Comparison of ENCODE assay signal across 8 cellular contexts in genomic region chr3:38164136-38164965, GRCh38. TPM values are rescaled to one million over a fixed set of nuclear protein-coding genes. Genes with fewer than 3 reads are reported as not detected.
DNase-seq lines count a peak whose midpoint lies in the region; ATAC-seq and TF ChIP-seq lines count a peak whose summit lies in the region.

No MANE protein-coding gene starts in this region.

- H3K4me3 ChIP-seq in fibroblast of lung (replicated peaks in 1 of 4; ENCODE audit: control extremely low read depth in 1 of 4, insufficient read depth in 1 of 4, low read depth in 3 of 4, low read length in 4 of 4) (peak overlapping the region; percentile 85 to 94 (median 88)), retinal pigment epithelial cell (ENCODE audit: low read length) (peak overlapping the region; percentile 86)

- H3K79me2 ChIP-seq in fibroblast of lung (ENCODE audit: control insufficient read depth, insufficient read depth, low read length) = peaks cover 38% of the 10 kb centered on the region

- no peak for DNase-seq in activated CD4-positive, alpha-beta T cell treated with anti-CD3 and anti-CD28 coated beads, Interleukin-2, amount 10 ng/mL, durations not matched to agents 7 days and 5 days
- no peak for DNase-seq in activated CD4-positive, alpha-beta T cell treated with anti-CD3 and anti-CD28 coated beads, Interleukin-2, amount 50 U/mL, for 48 hours
- DNase-seq in RWPE1 (ENCODE audit: low spot score) (no peak), fibroblast of lung (ENCODE audit: low read depth in 2 of 2) (no peak), retinal pigment epithelial cell (ENCODE audit: low read depth) (no peak), NOMO-1 treated with DMSO at 0.1 percent for 48 hours (lab: John Stamatoyannopoulos, UW; ENCODE audit: unreplicated experiment) (no peak)

- peak overlapping the region; percentile 95 for H3K4me3 Mint-ChIP-seq in activated CD4-positive, alpha-beta T cell treated with anti-CD3 and anti-CD28 coated beads, Interleukin-2, amount 10 ng/mL, durations not matched to agents 7 days and 5 days

- H3K27ac Mint-ChIP-seq in activated CD4-positive, alpha-beta T cell treated with anti-CD3 and anti-CD28 coated beads, Interleukin-2, amount 10 ng/mL, durations not matched to agents 7 days and 5 days = peak overlapping the region; percentile 100

- POLR2A ChIA-PET in activated CD4-positive, alpha-beta T cell treated with anti-CD3 and anti-CD28 coated beads, Interleukin-2, amount 10 ng/mL, durations not matched to agents 7 days and 5 days (lab: Charles Lee) = interaction anchor here (0.7 to 2.4 kb wide), 6 partner anchors 15 to 470 kb away, joined by 3 to 17 read pairs (median 3); partner anchors contain the start of genes ACAA1 and MYD88
- POLR2A ChIA-PET in RWPE1 (lab: Yijun Ruan, JAX; ENCODE audit: low non-redundant PET) = interaction anchor here (0.6 to 1.1 kb wide), 2 partner anchors 22 to 27 kb away, joined by 4 to 6 read pairs; partner anchors contain the start of gene ACAA1

- peak overlapping the region; percentile 68 for H3K9ac ChIP-seq in fibroblast of lung (ENCODE audit: insufficient read depth, low read length)

- no peaks in the 10 kb centered on the region for H3K27me3 ChIP-seq in fibroblast of lung (ENCODE audit: control insufficient read depth, insufficient read depth, low read length)

- H3K9me3 Mint-ChIP-seq in activated CD4-positive, alpha-beta T cell treated with anti-CD3 and anti-CD28 coated beads, Interleukin-2, amount 10 ng/mL, durations not matched to agents 7 days and 5 days = no peaks in the 10 kb centered on the region

- CTCF ChIA-PET in activated CD4-positive, alpha-beta T cell treated with anti-CD3 and anti-CD28 coated beads, Interleukin-2, amount 10 ng/mL, durations not matched to agents 7 days and 5 days (lab: Charles Lee) = interaction anchor here (0.9 to 3.1 kb wide), 12 partner anchors 12 to 182 kb away, joined by 3 to 23 read pairs (median 4); partner anchors contain the start of genes ACAA1 and XYLB
- CTCF ChIA-PET in RWPE1 (lab: Yijun Ruan, JAX) = no interaction called here

- TF ChIP-seq CTCF in RWPE1 (conservative IDR thresholded peaks at IDR 0.05; ENCODE audit: low read depth) (no peak), fibroblast of lung (conservative IDR thresholded peaks at IDR 0.05 in 1 of 2, IDR thresholded peaks at IDR 0.05 in 1 of 2; ENCODE audit: low read depth in 1 of 2, low read length in 2 of 2) (no peak), retinal pigment epithelial cell (conservative IDR thresholded peaks at IDR 0.05; ENCODE audit: low read depth, low read length) (no peak)

- no peaks in the 10 kb centered on the region for H3K36me3 ChIP-seq in fibroblast of lung (ENCODE audit: control insufficient read depth, insufficient read depth, low read length)

- no peak for ATAC-seq in GM21528 (IDR thresholded peaks at IDR 0.05; ENCODE audit: low FRiP score, unreplicated experiment)
- ATAC-seq in GM21737 (IDR thresholded peaks at IDR 0.05; ENCODE audit: unreplicated experiment) = no peak

- peaks cover 7% of the 10 kb centered on the region for H3K4me1 ChIP-seq in fibroblast of lung (ENCODE audit: control insufficient read depth, extremely low read depth, insufficient read depth, low read length)

- H3K4me2 ChIP-seq in fibroblast of lung (ENCODE audit: extremely low read depth, insufficient read depth, low read length) = peak overlapping the region; percentile 76

- H3K4me1 Mint-ChIP-seq in activated CD4-positive, alpha-beta T cell treated with anti-CD3 and anti-CD28 coated beads, Interleukin-2, amount 10 ng/mL, durations not matched to agents 7 days and 5 days = peaks cover 51% of the 10 kb centered on the region

- H3K9me3 ChIP-seq in fibroblast of lung (ENCODE audit: control insufficient read depth, insufficient read depth, low read depth, low read length) = no peaks in the 10 kb centered on the region

- no peaks in the 10 kb centered on the region for H4K20me1 ChIP-seq in fibroblast of lung (ENCODE audit: control insufficient read depth, extremely low read depth, insufficient read depth, low read length)

- peak overlapping the region; percentile 81 for H2AFZ ChIP-seq in fibroblast of lung (ENCODE audit: low read length)

- no peaks in the 10 kb centered on the region for H3K27me3 Mint-ChIP-seq in activated CD4-positive, alpha-beta T cell treated with anti-CD3 and anti-CD28 coated beads, Interleukin-2, amount 10 ng/mL, durations not matched to agents 7 days and 5 days

- H3K27ac ChIP-seq in RWPE1 (peak overlapping the region; percentile 95), fibroblast of lung (ENCODE audit: insufficient read depth, low read length) (peak overlapping the region; percentile 99)

- peaks cover 22% of the 10 kb centered on the region for H3K36me3 Mint-ChIP-seq in activated CD4-positive, alpha-beta T cell treated with anti-CD3 and anti-CD28 coated beads, Interleukin-2, amount 10 ng/mL, durations not matched to agents 7 days and 5 days (ENCODE audit: low read depth)

RNA-seq across cellular contexts. Expression of gene OXSR1, which starts 1.0 kb away (rescaled TPM):
- total RNA-seq in activated CD4-positive, alpha-beta T cell treated with anti-CD3 and anti-CD28 coated beads, Interleukin-2, amount 10 ng/mL, durations not matched to agents 7 days and 5 days = 10 to 100 TPM; 52.4 to 57.3 TPM
- total RNA-seq in fibroblast of lung = 27.7 and 32.7 TPM in 2 replicates
- 38.9 and 45.2 TPM in 2 replicates for polyA plus RNA-seq in fibroblast of lung
- polyA plus RNA-seq in fibroblast of lung (2012) = 25.6 and 28.9 TPM in 2 replicates
- polyA minus RNA-seq in fibroblast of lung (ENCODE audit: low replicate concordance) = 11.6 and 11.9 TPM in 2 replicates

RNA-seq across cellular contexts. Expression of gene MYD88, which starts 25.9 kb away (rescaled TPM):
- 10 to 100 TPM; 74.1 to 91.1 TPM for total RNA-seq in activated CD4-positive, alpha-beta T cell treated with anti-CD3 and anti-CD28 coated beads, Interleukin-2, amount 10 ng/mL, durations not matched to agents 7 days and 5 days
- total RNA-seq in fibroblast of lung = 10.3 and 12.1 TPM in 2 replicates
- polyA plus RNA-seq in fibroblast of lung = 22.1 and 27.9 TPM in 2 replicates
- polyA plus RNA-seq in fibroblast of lung (2012) = 27.0 and 32.1 TPM in 2 replicates
- polyA minus RNA-seq in fibroblast of lung (ENCODE audit: low replicate concordance) = 167 and 190 TPM in 2 replicates

RNA-seq across cellular contexts. Expression of gene ACAA1, which starts 27.4 kb away (rescaled TPM):
- total RNA-seq in activated CD4-positive, alpha-beta T cell treated with anti-CD3 and anti-CD28 coated beads, Interleukin-2, amount 10 ng/mL, durations not matched to agents 7 days and 5 days = 100 to 1,000 TPM in 1 of 2 experiments, 10 to 100 TPM in 1; 93.8 to 114 TPM
- total RNA-seq in fibroblast of lung = 26.5 and 41.0 TPM in 2 replicates
- 39.0 and 40.6 TPM in 2 replicates for polyA plus RNA-seq in fibroblast of lung
- 42.3 and 43.0 TPM in 2 replicates for polyA plus RNA-seq in fibroblast of lung (2012)
- polyA minus RNA-seq in fibroblast of lung (ENCODE audit: low replicate concordance) = 41.0 and 57.1 TPM in 2 replicates
